ENCODE assay signal across 13 cellular contexts in the genomic region with DNA sequence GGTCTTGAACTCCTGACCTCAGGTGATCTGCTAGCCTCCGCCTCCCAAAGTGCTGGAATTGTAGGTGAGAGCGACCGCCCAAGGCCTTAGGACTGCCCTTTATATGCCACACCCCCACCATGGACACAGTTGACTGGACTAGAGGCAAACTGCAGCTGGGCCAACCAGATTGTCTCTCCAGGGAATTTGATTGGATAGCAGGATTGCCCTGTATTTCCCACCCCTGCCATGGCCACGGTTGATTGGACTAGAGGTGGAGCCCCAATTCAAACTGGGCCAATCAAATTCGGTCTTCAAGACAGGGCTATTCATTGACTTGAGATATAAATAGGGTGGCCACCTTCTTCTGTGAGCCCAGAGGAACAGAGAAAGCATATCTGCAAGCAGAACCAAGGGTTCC. TPM values are rescaled to one million over a fixed set of nuclear protein-coding genes. Genes with fewer than 3 reads are reported as not detected.
DNase-seq lines count a peak whose midpoint lies in the region; ATAC-seq, FAIRE-seq and TF ChIP-seq lines count a peak whose summit lies in the region.
"Had no signal": no experiment of that assay in that cellular context is flagged by ENCODE, and none has a peak within 500 bp of the region (broad histone marks: within the 10 kb centered on the region; RNA-seq: fewer than 3 reads in every experiment).

No MANE protein-coding gene starts in this region.

- no peak for TF ChIP-seq POLR2A in endothelial cell of umbilical vein (IDR thresholded peaks at IDR 0.05; ENCODE audit: low read depth, low read length)

- no TSS peak for BruUV-seq in endothelial cell of umbilical vein (replicated peaks; lab: Mats Ljungman, UMichigan)

- H2AFZ ChIP-seq in endothelial cell of umbilical vein (ENCODE audit: low read depth, low read length): no peak overlapping the region
- H2AFZ ChIP-seq: hepatocyte had no signal

- no peaks in the 10 kb centered on the region for H3K4me1 ChIP-seq in endothelial cell of umbilical vein (ENCODE audit: control insufficient read depth, extremely low read depth, insufficient read depth, low read length)

- H3K4me2 ChIP-seq in endothelial cell of umbilical vein (ENCODE audit: insufficient read depth, low read length): no peak overlapping the region
- H3K4me2 ChIP-seq: hepatocyte had no signal

- no peak overlapping the region for H3K27ac ChIP-seq in endothelial cell of umbilical vein (ENCODE audit: insufficient read depth, low read depth, low read length)
- H3K27ac ChIP-seq: hepatocyte had no signal

- no peak overlapping the region for H3K4me3 ChIP-seq in endothelial cell of umbilical vein (replicated peaks in 1 of 3; ENCODE audit: insufficient read depth in 1 of 3, low read depth in 1 of 3, low read length in 3 of 3)
- H3K4me3 ChIP-seq: HAP-1, hepatocyte had no signal

- H3K36me3 ChIP-seq in endothelial cell of umbilical vein (ENCODE audit: control insufficient read depth in 2 of 2, extremely low read depth in 1 of 2, insufficient read depth in 2 of 2, low read length in 2 of 2): no peaks in the 10 kb centered on the region
- H3K36me3 ChIP-seq: HAP-1 had no signal

- H4K20me1 ChIP-seq in endothelial cell of umbilical vein (replicated peaks; ENCODE audit: control insufficient read depth, extremely low read depth, insufficient read depth, low read length): no peaks in the 10 kb centered on the region

- H3K9me3 ChIP-seq in endothelial cell of umbilical vein (replicated peaks; ENCODE audit: control insufficient read depth, insufficient read depth, low read length): no peaks in the 10 kb centered on the region
- H3K9me3 ChIP-seq: HAP-1 had no signal

- no peaks in the 10 kb centered on the region for H3K9me1 ChIP-seq in endothelial cell of umbilical vein (replicated peaks; ENCODE audit: control insufficient read depth, extremely low read depth, insufficient read depth, low read length)

- intact Hi-C loops in endothelial cell of umbilical vein (cut with micrococcal nuclease) (no loop called here), posterior vena cava (cut with DNase I) (loop anchor here in 1 of 2 donors (5.0 kb wide), 1 partner anchor 80 kb away; no protein-coding TSS in a partner anchor)

- in situ Hi-C loops in GM13977 (cut with MboI; ENCODE audit: low pct_unique_long_range_greater_than_20kb, low sequenced_read_pairs, unreplicated experiment): loop anchor here (25.0 kb wide), 1 partner anchor 95 kb away; a partner anchor contains a TSS

- CTCF ChIA-PET in endothelial cell of umbilical vein (lab: Charles Lee): interaction anchor here (3.0 kb wide), 1 partner anchor 79 kb away, joined by 15 read pairs; no protein-coding TSS in a partner anchor

- peaks cover 0 to 2% of the 10 kb centered on the region in 2 experiments for H3K27me3 ChIP-seq in endothelial cell of umbilical vein (ENCODE audit: control insufficient read depth in 2 of 2, insufficient read depth in 2 of 2, low read length in 2 of 2)
- H3K27me3 ChIP-seq: hepatocyte had no signal

- peak; percentile 10 for DNase-seq in GM13977 (ENCODE audit: low spot score)
- DNase-seq in MV-4-11 (lab: John Stamatoyannopoulos, UW): peak; percentile 26
- peak; percentile 24 for DNase-seq in endothelial cell of umbilical vein (ENCODE audit: low read depth, low spot score)
- peak; percentile 40 for DNase-seq in posterior vena cava (ENCODE audit: low spot score)
- no peak for DNase-seq in cerebellar nuclear complex (lab: John Stamatoyannopoulos, UW)
- DNase-seq: activated CD8-positive, alpha-beta T cell treated with anti-CD3 and anti-CD28 coated beads, Interleukin-2, amount 10 ng/mL, durations not matched to agents 7 days and 5 days; activated naive CD4-positive, alpha-beta T cell treated with anti-CD3 and anti-CD28 coated beads for 36 hours; right cardiac atrium; T1000 had no signal

- TF ChIP-seq CTCF in GM13977 (IDR thresholded peaks at IDR 0.05; ENCODE audit: extremely low read depth, insufficient read depth, missing control alignments) (no peak), endothelial cell of umbilical vein (IDR thresholded peaks at IDR 0.05; ENCODE audit: extremely low read depth in 1 of 2, insufficient read depth in 1 of 2, low read depth in 1 of 2, low read length in 2 of 2) (no peak)

- no peak for ATAC-seq in HG02973 (IDR thresholded peaks at IDR 0.05; ENCODE audit: unreplicated experiment)
- no peak for ATAC-seq in GM21526 (IDR thresholded peaks at IDR 0.05; ENCODE audit: low FRiP score, unreplicated experiment)
- ATAC-seq: activated CD8-positive, alpha-beta T cell treated with anti-CD3 and anti-CD28 coated beads, Interleukin-2, amount 10 ng/mL, durations not matched to agents 7 days and 5 days had no signal

- no peaks in the 10 kb centered on the region for H3K79me2 ChIP-seq in endothelial cell of umbilical vein (ENCODE audit: control insufficient read depth, insufficient read depth, low read length)
- H3K79me2 ChIP-seq: hepatocyte had no signal

- no peak for FAIRE-seq in endothelial cell of umbilical vein (lab: Jason Lieb, UNC)

- POLR2A ChIA-PET in endothelial cell of umbilical vein (lab: Charles Lee): no interaction called here

- no peak overlapping the region for H3K9ac ChIP-seq in endothelial cell of umbilical vein (replicated peaks; ENCODE audit: extremely low read depth, insufficient read depth, low read length)

- dilution Hi-C loops in endothelial cell of umbilical vein (cut with MboI; ENCODE audit: extremely low pct_ligation_motif_present, low sequenced_read_pairs): no loop called here

TF ChIP-seq in endothelial cell of umbilical vein, 7 proteins besides CTCF, POLR2A, EP300 and RAD21:
- TF ChIP-seq EZH2 (IDR thresholded peaks at IDR 0.05; ENCODE audit: borderline replicate concordance, low read depth, low read length, severe bottlenecking): no peak
- no peak for TF ChIP-seq GATA2 (IDR thresholded peaks at IDR 0.05; ENCODE audit: insufficient read depth, insufficient read length, low read depth, low read length)
- no peak for TF ChIP-seq MYC (IDR thresholded peaks at IDR 0.05; ENCODE audit: low read depth, low read length)
- no peak for TF ChIP-seq JUN (IDR thresholded peaks at IDR 0.05; ENCODE audit: borderline replicate concordance, insufficient read depth, insufficient read length, low read depth)
- TF ChIP-seq POLR2AphosphoS5 (IDR thresholded peaks at IDR 0.05; ENCODE audit: insufficient read depth, low read depth, low read length): no peak
- TF ChIP-seq, protein P1, sequence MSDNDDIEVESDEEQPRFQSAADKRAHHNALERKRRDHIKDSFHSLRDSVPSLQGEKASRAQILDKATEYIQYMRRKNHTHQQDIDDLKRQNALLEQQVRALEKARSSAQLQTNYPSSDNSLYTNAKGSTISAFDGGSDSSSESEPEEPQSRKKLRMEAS (IDR thresholded peaks at IDR 0.05; ENCODE audit: insufficient read depth, insufficient read length): no peak
- no peak for TF ChIP-seq FOS (IDR thresholded peaks at IDR 0.05; ENCODE audit: borderline replicate concordance, insufficient read depth, low read length)

RNA-seq across cellular contexts. Expression of a gene that starts 6.9 kb away (rescaled TPM):
- total RNA-seq in endothelial cell of umbilical vein (41.4 and 41.8 TPM in 2 replicates), posterior vena cava (10 to 100 TPM; 28.9 to 34.8 TPM)
- 8.0 and 11.1 TPM in 2 replicates for polyA plus RNA-seq in endothelial cell of umbilical vein
- polyA plus RNA-seq in endothelial cell of umbilical vein (2011; cell fraction: cytosol; rRNA removed): 16.6 and 17.1 TPM in 2 replicates
- 30.3 and 37.4 TPM in 2 replicates for polyA plus RNA-seq in endothelial cell of umbilical vein (2011; cell fraction: nucleus; rRNA removed)
- 30.5 and 36.2 TPM in 2 replicates for polyA plus RNA-seq in endothelial cell of umbilical vein (2012)
- 21.8 and 30.6 TPM in 2 replicates for polyA minus RNA-seq in endothelial cell of umbilical vein
- polyA minus RNA-seq in endothelial cell of umbilical vein (2011; cell fraction: cytosol; rRNA and poly(A)+ RNA removed): 32.0 TPM
- 26.0 and 26.6 TPM in 2 replicates for polyA minus RNA-seq in endothelial cell of umbilical vein (2011; cell fraction: nucleus; rRNA and poly(A)+ RNA removed)

RNA-seq across cellular contexts. Expression of a gene that starts 19.3 kb away (rescaled TPM):
- total RNA-seq in endothelial cell of umbilical vein: not detected in 2 replicates
- 0.01 and 0.02 TPM in 2 replicates for polyA plus RNA-seq in endothelial cell of umbilical vein
- polyA plus RNA-seq in endothelial cell of umbilical vein (2011; cell fraction: cytosol; rRNA removed): not detected in 2 replicates
- 0.04 and 0.14 TPM in 2 replicates for polyA plus RNA-seq in endothelial cell of umbilical vein (2011; cell fraction: nucleus; rRNA removed)
- not detected in 2 replicates for polyA plus RNA-seq in endothelial cell of umbilical vein (2012)
- polyA minus RNA-seq in endothelial cell of umbilical vein: 0.02 TPM in 1 of 2 replicates, not detected in the other
- polyA minus RNA-seq in endothelial cell of umbilical vein (2011; cell fraction: cytosol; rRNA and poly(A)+ RNA removed): not detected
- 0.10 TPM in 1 of 2 replicates, not detected in the other for polyA minus RNA-seq in endothelial cell of umbilical vein (2011; cell fraction: nucleus; rRNA and poly(A)+ RNA removed)
- 10 to 100 TPM in 1 of 2 donors, 1 to 10 TPM in 1; 9.6 to 43.4 TPM for total RNA-seq in posterior vena cava
- total RNA-seq: activated naive CD4-positive, alpha-beta T cell treated with anti-CD3 and anti-CD28 coated beads for 36 hours had no signal

RNA-seq across cellular contexts. Expression of a gene that starts 58.4 kb away (rescaled TPM):
- 19.5 and 26.6 TPM in 2 replicates for total RNA-seq in endothelial cell of umbilical vein
- polyA plus RNA-seq in endothelial cell of umbilical vein: 11.1 and 12.1 TPM in 2 replicates
- 13.3 and 14.1 TPM in 2 replicates for polyA plus RNA-seq in endothelial cell of umbilical vein (2011; cell fraction: cytosol; rRNA removed)
- 17.1 and 27.8 TPM in 2 replicates for polyA plus RNA-seq in endothelial cell of umbilical vein (2011; cell fraction: nucleus; rRNA removed)
- polyA plus RNA-seq in endothelial cell of umbilical vein (2012): 12.2 and 13.9 TPM in 2 replicates
- polyA minus RNA-seq in endothelial cell of umbilical vein: 11.2 and 18.0 TPM in 2 replicates
- 30.2 TPM for polyA minus RNA-seq in endothelial cell of umbilical vein (2011; cell fraction: cytosol; rRNA and poly(A)+ RNA removed)
- polyA minus RNA-seq in endothelial cell of umbilical vein (2011; cell fraction: nucleus; rRNA and poly(A)+ RNA removed): 11.5 and 14.8 TPM in 2 replicates
- total RNA-seq in posterior vena cava: 10 to 100 TPM; 17.6 to 19.6 TPM

Comparison
In these comparisons a context has a peak if more than half of its experiments do, and no peak if none do; other contexts are left out.
1. DNase-seq: peak in GM13977 (single experiment), MV-4-11 (single experiment), endothelial cell of umbilical vein (single experiment) and posterior vena cava (single experiment); none in cerebellar nuclear complex (0 of 2).
2. RNA of a gene that starts 19.3 kb away (total RNA-seq): 9.6 to 43.4 TPM in posterior vena cava; not detected in endothelial cell of umbilical vein; every median in the first group is over 10 times any median in the second.